ENCODE assay signal across 16 cellular contexts in the genomic region with DNA sequence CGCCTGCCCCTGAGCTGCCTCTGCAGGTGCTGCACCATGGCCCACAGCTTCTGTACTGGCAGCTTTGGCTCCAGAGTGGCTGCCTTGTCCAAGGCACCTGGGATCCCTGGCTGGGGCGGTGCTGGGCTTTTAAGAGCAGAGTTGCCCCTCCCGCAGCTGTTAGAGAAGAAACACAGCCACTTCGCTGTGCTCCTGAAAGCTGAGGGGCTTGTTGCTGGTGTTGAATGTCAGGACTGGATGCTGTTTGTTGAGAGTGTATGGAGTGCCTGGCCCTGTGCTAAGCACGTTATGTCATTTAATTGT. TPM values are rescaled to one million over a fixed set of nuclear protein-coding genes. Genes with fewer than 3 reads are reported as not detected.
A peak's percentile ranks its signal among the peaks of the same experiment; 100 is the strongest.
DNase-seq lines count a peak whose midpoint lies in the region; ATAC-seq and TF ChIP-seq lines count a peak whose summit lies in the region.
"Had no signal": no experiment of that assay in that cellular context is flagged by ENCODE, and none has a peak within 500 bp of the region (broad histone marks: within the 10 kb centered on the region; RNA-seq: fewer than 3 reads in every experiment).

No MANE protein-coding gene starts in this region.

- H3K36me3 ChIP-seq in HEK293 (ENCODE audit: control insufficient read depth in 2 of 2, insufficient read depth in 1 of 2, low read length in 2 of 2) (peaks cover 0 to 34% of the 10 kb centered on the region in 2 experiments; a peak in 1 of 3 replicates), osteoblast (ENCODE audit: insufficient read depth, low read length) (no peaks in the 10 kb centered on the region), mucosa of descending colon (ENCODE audit: low read depth) (no peaks in the 10 kb centered on the region)
- H3K36me3 ChIP-seq: BLaER1 treated with 17β-estradiol and CSF1 and Interleukin-3, amounts not matched to agents 10 nM and 100 nM had no signal

- intact Hi-C loops in CD4-positive, alpha-beta T cell (cut with DNase I, micrococcal nuclease): loop anchor here (5.0 to 10.0 kb wide), 5 partner anchors 71 to 1871 kb away; no protein-coding TSS in a partner anchor
- intact Hi-C loops in mucosa of descending colon (cut with DNase I, micrococcal nuclease): no loop called here

- no peak overlapping the region for H3K27ac Mint-ChIP-seq in activated CD8-positive, alpha-beta memory T cell treated with anti-CD3 and anti-CD28 coated beads, Interleukin-2, amount 10 ng/mL, durations not matched to agents 7 days and 5 days
- no peak overlapping the region for H3K27ac Mint-ChIP-seq in CD4-positive, alpha-beta T cell
- H3K27ac Mint-ChIP-seq: B cell, IgD-negative memory B cell had no signal

- no peak overlapping the region for H3K4me3 ChIP-seq in HEK293 (ENCODE audit: low read depth, low read length)
- H3K4me3 ChIP-seq in osteoblast (ENCODE audit: insufficient read depth, low read length): no peak overlapping the region
- H3K4me3 ChIP-seq in mucosa of descending colon: no peak overlapping the region
- H3K4me3 ChIP-seq: BLaER1 treated with 17β-estradiol and CSF1 and Interleukin-3, amounts not matched to agents 10 nM and 100 nM had no signal

- POLR2A ChIA-PET in HEK293 (lab: Yijun Ruan, JAX): interaction anchor here (1.2 kb wide), 1 partner anchor 121 kb away, joined by 4 read pairs; no protein-coding TSS in a partner anchor
- POLR2A ChIA-PET in CD4-positive, alpha-beta T cell (lab: Charles Lee): interaction anchor here (1.1 kb wide), 2 partner anchors 121 to 228 kb away, joined by 3 to 4 read pairs; no protein-coding TSS in a partner anchor

- H3K4me1 Mint-ChIP-seq in activated CD8-positive, alpha-beta memory T cell treated with anti-CD3 and anti-CD28 coated beads, Interleukin-2, amount 10 ng/mL, durations not matched to agents 7 days and 5 days: no peaks in the 10 kb centered on the region
- H3K4me1 Mint-ChIP-seq in CD4-positive, alpha-beta T cell (ENCODE audit: low read depth): peaks cover 7% of the 10 kb centered on the region

- H3K27ac ChIP-seq in HEK293 (ENCODE audit: extremely low read depth, low read depth, low read length) (no peak overlapping the region), osteoblast (ENCODE audit: low read depth, low read length) (no peak overlapping the region)
- no peak overlapping the region for H3K27ac ChIP-seq in CD4-positive, alpha-beta T cell (ENCODE audit: low read depth, low read length)
- H3K27ac ChIP-seq: BLaER1 treated with 17β-estradiol and CSF1 and Interleukin-3, amounts not matched to agents 10 nM and 100 nM had no signal

- CTCF ChIA-PET in activated CD8-positive, alpha-beta memory T cell treated with anti-CD3 and anti-CD28 coated beads, Interleukin-2, amount 10 ng/mL, durations not matched to agents 7 days and 5 days (lab: Charles Lee): interaction anchor here (0.7 to 13.1 kb wide), 15 partner anchors 8 to 230 kb away, joined by 3 to 235 read pairs (median 4); no protein-coding TSS in a partner anchor
- CTCF ChIA-PET in HEK293 (lab: Yijun Ruan, JAX): interaction anchor here (0.5 to 12.2 kb wide), 8 partner anchors 8 to 125 kb away, joined by 3 to 284 read pairs (median 8); a partner anchor contains a TSS
- CTCF ChIA-PET in CD4-positive, alpha-beta T cell (lab: Charles Lee): interaction anchor here (1.2 to 9.1 kb wide), 2 partner anchors 116 to 121 kb away, joined by 3 to 70 read pairs; no protein-coding TSS in a partner anchor

- no peak overlapping the region for H3K4me3 Mint-ChIP-seq in activated CD8-positive, alpha-beta memory T cell treated with anti-CD3 and anti-CD28 coated beads, Interleukin-2, amount 10 ng/mL, durations not matched to agents 7 days and 5 days
- no peak overlapping the region for H3K4me3 Mint-ChIP-seq in CD4-positive, alpha-beta T cell
- H3K4me3 Mint-ChIP-seq: B cell; CD8-positive, alpha-beta memory T cell; H9; IgD-negative memory B cell had no signal

- peak; percentile 34 for DNase-seq in activated CD8-positive, alpha-beta memory T cell treated with anti-CD3 and anti-CD28 coated beads, Interleukin-2, amount 50 U/mL, for 48 hours
- DNase-seq in activated CD8-positive, alpha-beta memory T cell treated with anti-CD3 and anti-CD28 coated beads, Interleukin-2, amount 10 ng/mL, durations not matched to agents 7 days and 5 days: no peak
- peak; percentile 65 for DNase-seq in osteoblast (ENCODE audit: insufficient read length, low spot score, missing footprints)
- no peak for DNase-seq in CD4-positive, alpha-beta T cell
- no peak for DNase-seq in mucosa of descending colon
- DNase-seq: COR-L47, DMS 273 treated with DMSO at 0.1 percent for 48 hours, DND-41, GOT3 had no signal

- H2AFZ ChIP-seq in osteoblast (ENCODE audit: low read length): no peak overlapping the region

- H3K4me1 ChIP-seq in HEK293 (ENCODE audit: control insufficient read depth, insufficient read depth, low read length) (no peaks in the 10 kb centered on the region), osteoblast (ENCODE audit: insufficient read depth, low read length) (no peaks in the 10 kb centered on the region), mucosa of descending colon (ENCODE audit: low read depth) (no peaks in the 10 kb centered on the region)

- no peak for ATAC-seq in activated CD8-positive, alpha-beta memory T cell treated with anti-CD3 and anti-CD28 coated beads, Interleukin-2, amount 10 ng/mL, durations not matched to agents 7 days and 5 days
- ATAC-seq in GM21526 (IDR thresholded peaks at IDR 0.05; ENCODE audit: low FRiP score, unreplicated experiment) (no peak), mucosa of descending colon (no peak)
- no peak for ATAC-seq in CD4-positive, alpha-beta T cell (ENCODE audit: poor library complexity)

- no peaks in the 10 kb centered on the region for H3K36me3 Mint-ChIP-seq in activated CD8-positive, alpha-beta memory T cell treated with anti-CD3 and anti-CD28 coated beads, Interleukin-2, amount 10 ng/mL, durations not matched to agents 7 days and 5 days
- H3K36me3 Mint-ChIP-seq in CD4-positive, alpha-beta T cell (ENCODE audit: low read depth): peaks cover 14% of the 10 kb centered on the region

- H3K27me3 ChIP-seq in osteoblast (ENCODE audit: insufficient read depth, low read length): peaks cover 5% of the 10 kb centered on the region
- no peaks in the 10 kb centered on the region for H3K27me3 ChIP-seq in CD4-positive, alpha-beta T cell (ENCODE audit: control insufficient read depth, insufficient read depth, low read length)
- H3K27me3 ChIP-seq: BLaER1 treated with 17β-estradiol and CSF1 and Interleukin-3, amounts not matched to agents 10 nM and 100 nM had no signal

- no peak overlapping the region for H3K4me2 ChIP-seq in osteoblast (ENCODE audit: insufficient read depth, low read length)
- H3K4me2 ChIP-seq: BLaER1 treated with 17β-estradiol and CSF1 and Interleukin-3, amounts not matched to agents 10 nM and 100 nM had no signal

- H3K79me2 ChIP-seq in osteoblast (ENCODE audit: insufficient read depth, low read length): no peaks in the 10 kb centered on the region

- TF ChIP-seq CTCF in HEK293 (tag by site-specific recombination; IDR thresholded peaks at IDR 0.05) (no peak), osteoblast (IDR thresholded peaks at IDR 0.05; ENCODE audit: extremely low read depth, low read depth, low read length) (no peak), mucosa of descending colon (IDR thresholded peaks at IDR 0.05) (no peak)
- no peak for TF ChIP-seq CTCF in CD4-positive, alpha-beta T cell (IDR thresholded peaks at IDR 0.05)

- no peaks in the 10 kb centered on the region for H3K9me3 Mint-ChIP-seq in activated CD8-positive, alpha-beta memory T cell treated with anti-CD3 and anti-CD28 coated beads, Interleukin-2, amount 10 ng/mL, durations not matched to agents 7 days and 5 days (ENCODE audit: low read depth)
- no peaks in the 10 kb centered on the region for H3K9me3 Mint-ChIP-seq in CD4-positive, alpha-beta T cell
- H3K9me3 Mint-ChIP-seq: CD8-positive, alpha-beta memory T cell; H9; IgD-negative memory B cell had no signal

- H3K9me3 ChIP-seq in HEK293 (ENCODE audit: control insufficient read depth, insufficient read depth, low read depth, low read length) (no peaks in the 10 kb centered on the region), osteoblast (ENCODE audit: low read depth, low read length) (no peaks in the 10 kb centered on the region), mucosa of descending colon (no peaks in the 10 kb centered on the region)
- H3K9me3 ChIP-seq in CD4-positive, alpha-beta T cell (ENCODE audit: control insufficient read depth, low read length): no peaks in the 10 kb centered on the region
- H3K9me3 ChIP-seq: BLaER1 treated with 17β-estradiol and CSF1 and Interleukin-3, amounts not matched to agents 10 nM and 100 nM had no signal

- no peaks in the 10 kb centered on the region for H4K20me1 ChIP-seq in osteoblast (ENCODE audit: insufficient read depth, low read length)

- no peaks in the 10 kb centered on the region for H3K27me3 Mint-ChIP-seq in activated CD8-positive, alpha-beta memory T cell treated with anti-CD3 and anti-CD28 coated beads, Interleukin-2, amount 10 ng/mL, durations not matched to agents 7 days and 5 days
- H3K27me3 Mint-ChIP-seq in CD4-positive, alpha-beta T cell: no peaks in the 10 kb centered on the region

TF ChIP-seq in HEK293, 187 proteins besides CTCF, POLR2A, EP300 and RAD21:
- TF ChIP-seq, protein P1, sequence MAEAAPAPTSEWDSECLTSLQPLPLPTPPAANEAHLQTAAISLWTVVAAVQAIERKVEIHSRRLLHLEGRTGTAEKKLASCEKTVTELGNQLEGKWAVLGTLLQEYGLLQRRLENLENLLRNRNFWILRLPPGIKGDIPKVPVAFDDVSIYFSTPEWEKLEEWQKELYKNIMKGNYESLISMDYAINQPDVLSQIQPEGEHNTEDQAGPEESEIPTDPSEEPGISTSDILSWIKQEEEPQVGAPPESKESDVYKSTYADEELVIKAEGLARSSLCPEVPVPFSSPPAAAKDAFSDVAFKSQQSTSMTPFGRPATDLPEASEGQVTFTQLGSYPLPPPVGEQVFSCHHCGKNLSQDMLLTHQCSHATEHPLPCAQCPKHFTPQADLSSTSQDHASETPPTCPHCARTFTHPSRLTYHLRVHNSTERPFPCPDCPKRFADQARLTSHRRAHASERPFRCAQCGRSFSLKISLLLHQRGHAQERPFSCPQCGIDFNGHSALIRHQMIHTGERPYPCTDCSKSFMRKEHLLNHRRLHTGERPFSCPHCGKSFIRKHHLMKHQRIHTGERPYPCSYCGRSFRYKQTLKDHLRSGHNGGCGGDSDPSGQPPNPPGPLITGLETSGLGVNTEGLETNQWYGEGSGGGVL (tag by site-specific recombination; IDR thresholded peaks at IDR 0.05): no peak
- 0 out of 2 replicates have a peak, but pooled peaks have one; percentile 9 for TF ChIP-seq ZNF341 (tag by site-specific recombination; IDR thresholded peaks at IDR 0.05; ENCODE audit: low read depth)

RNA-seq across cellular contexts. Expression of a gene that starts 6.2 kb away (rescaled TPM):
- 1 to 10 TPM; 2.6 to 2.9 TPM for total RNA-seq in activated CD8-positive, alpha-beta memory T cell treated with anti-CD3 and anti-CD28 coated beads, Interleukin-2, amount 10 ng/mL, durations not matched to agents 7 days and 5 days
- total RNA-seq in osteoblast: 0.36 TPM in 1 of 2 replicates, not detected in the other
- total RNA-seq in CD4-positive, alpha-beta T cell: 10 to 100 TPM; 14.1 to 17.5 TPM
- total RNA-seq in mucosa of descending colon: 1 to 10 TPM; 2.2 to 3.7 (median 3.5) TPM

Comparison
In these comparisons a context has a peak if more than half of its experiments do, and no peak if none do; other contexts are left out.
1. DNase-seq: peak in activated CD8-positive, alpha-beta memory T cell treated with anti-CD3 and anti-CD28 coated beads, Interleukin-2, amount 50 U/mL, for 48 hours (single experiment) and osteoblast (single experiment); none in activated CD8-positive, alpha-beta memory T cell treated with anti-CD3 and anti-CD28 coated beads, Interleukin-2, amount 10 ng/mL, durations not matched to agents 7 days and 5 days (single experiment), CD4-positive, alpha-beta T cell (0 of 10) and mucosa of descending colon (0 of 3).
2. intact Hi-C loops: an anchor here in CD4-positive, alpha-beta T cell (5.0 to 10.0 kb wide); none called in mucosa of descending colon.